ENCODE assay signal across 19 cellular contexts in genomic region chr1:2796890-2797740, GRCh38.
"Had no signal": no experiment of that assay in that cellular context is flagged by ENCODE, and none has a peak within 500 bp of the region (broad histone marks: within the 10 kb centered on the region; RNA-seq: fewer than 3 reads in every experiment).

No MANE protein-coding gene starts in this region.

- H3K27me3 ChIP-seq: brain microvascular endothelial cell had no signal

- H3K27ac ChIP-seq: brain microvascular endothelial cell, neutrophil had no signal

- H3K4me3 Mint-ChIP-seq: activated CD8-positive, alpha-beta T cell treated with anti-CD3 and anti-CD28 coated beads for 36 hours; activated T-helper 1 cell treated with anti-CD3 and anti-CD28 coated beads, Interleukin-12 subunit alpha, Interleukin-12 subunit beta, Interleukin-2, Interleukin-4 antibody, amounts not matched to agents 30 ng/mL and 10 ng/mL and 1 ng/mL, durations not matched to agents 14 hours and 24 hours and 36 hours; dendritic cell treated with granulocyte-macrophage colony-stimulating factor and Interleukin-4, amounts not matched to agents 40 ng/mL and 50 ng/mL, for 4 days; stimulated activated naive CD8-positive, alpha-beta T cell treated with anti-CD3 and anti-CD28 coated beads, Interleukin-15, Interleukin-2, amounts not matched to agents 100 ng/mL and 50 ng/mL, for 24 hours; type B pancreatic cell had no signal

- DNase-seq: activated CD4-positive, alpha-beta T cell treated with anti-CD3 and anti-CD28 coated beads for 4 hours; activated CD8-positive, alpha-beta memory T cell treated with anti-CD3 and anti-CD28 coated beads, Interleukin-2, amount 50 U/mL, for 48 hours; activated CD8-positive, alpha-beta T cell treated with anti-CD3 and anti-CD28 coated beads for 36 hours; anterior cingulate cortex; brain microvascular endothelial cell; cerebellar nuclear complex; effector memory CD4-positive, alpha-beta T cell; foreskin fibroblast; midbrain; SK-N-SH; small intestine; stimulated activated CD4-positive, alpha-beta T cell treated with anti-CD3 and anti-CD28 coated beads, Interleukin-4, amount 100 ng/mL, for 4 hours; stimulated activated CD8-positive, alpha-beta memory T cell treated with anti-CD3 and anti-CD28 coated beads, Interleukin-4, amount 100 ng/mL, for 48 hours; T-helper 1 cell had no signal

- H3K27me3 Mint-ChIP-seq: type B pancreatic cell had no signal

- H3K27ac Mint-ChIP-seq: activated CD8-positive, alpha-beta T cell treated with anti-CD3 and anti-CD28 coated beads for 36 hours; activated T-helper 1 cell treated with anti-CD3 and anti-CD28 coated beads, Interleukin-12 subunit alpha, Interleukin-12 subunit beta, Interleukin-2, Interleukin-4 antibody, amounts not matched to agents 30 ng/mL and 10 ng/mL and 1 ng/mL, durations not matched to agents 14 hours and 24 hours and 36 hours; dendritic cell treated with granulocyte-macrophage colony-stimulating factor and Interleukin-4, amounts not matched to agents 40 ng/mL and 50 ng/mL, for 4 days; stimulated activated naive CD8-positive, alpha-beta T cell treated with anti-CD3 and anti-CD28 coated beads, Interleukin-15, Interleukin-2, amounts not matched to agents 100 ng/mL and 50 ng/mL, for 24 hours; type B pancreatic cell had no signal

- H3K9me3 ChIP-seq: SK-N-SH had no signal

- H3K36me3 Mint-ChIP-seq: type B pancreatic cell had no signal

- ATAC-seq: activated CD8-positive, alpha-beta T cell treated with anti-CD3 and anti-CD28 coated beads for 36 hours had no signal

- H3K36me3 ChIP-seq: brain microvascular endothelial cell, neutrophil had no signal
